Comparison of ENCODE assay signal across 1 cellular context in the genomic region with DNA sequence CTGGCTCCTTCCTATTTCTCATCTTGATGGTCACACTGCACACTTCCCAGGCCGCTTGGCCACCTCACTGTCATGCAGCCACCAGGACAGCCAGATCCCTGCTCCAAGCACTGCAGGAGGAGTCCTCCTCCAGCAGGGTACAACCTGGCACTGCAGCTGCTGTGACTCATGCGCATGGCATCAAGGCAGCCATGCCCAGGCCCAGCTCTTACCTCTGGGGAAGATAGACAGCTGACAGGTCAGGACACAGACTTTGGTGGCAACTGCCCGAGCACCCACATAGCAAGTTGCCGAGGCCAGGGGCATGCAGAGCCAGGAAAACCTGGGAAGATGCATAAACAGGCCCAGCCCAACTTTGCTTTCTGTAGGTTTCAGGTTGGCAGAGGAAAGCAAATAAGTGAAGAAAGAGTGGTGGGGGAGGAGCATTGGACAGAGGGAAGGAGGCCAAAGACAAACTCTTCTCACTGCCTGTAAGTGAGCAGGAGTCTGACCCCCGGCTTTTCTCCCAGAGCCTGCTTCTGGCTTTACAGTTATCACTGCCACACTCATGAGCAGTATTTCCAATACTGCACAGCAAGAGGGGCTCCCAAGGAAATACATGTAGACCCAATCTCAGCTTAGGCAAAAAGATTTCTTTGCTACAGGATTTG.
TF ChIP-seq lines count a peak whose summit lies in the region.

No MANE protein-coding gene starts in this region.

TF ChIP-seq in H1, 55 proteins besides CTCF, POLR2A, EP300 and RAD21 (continued from another document):
- TF ChIP-seq, protein P1, sequence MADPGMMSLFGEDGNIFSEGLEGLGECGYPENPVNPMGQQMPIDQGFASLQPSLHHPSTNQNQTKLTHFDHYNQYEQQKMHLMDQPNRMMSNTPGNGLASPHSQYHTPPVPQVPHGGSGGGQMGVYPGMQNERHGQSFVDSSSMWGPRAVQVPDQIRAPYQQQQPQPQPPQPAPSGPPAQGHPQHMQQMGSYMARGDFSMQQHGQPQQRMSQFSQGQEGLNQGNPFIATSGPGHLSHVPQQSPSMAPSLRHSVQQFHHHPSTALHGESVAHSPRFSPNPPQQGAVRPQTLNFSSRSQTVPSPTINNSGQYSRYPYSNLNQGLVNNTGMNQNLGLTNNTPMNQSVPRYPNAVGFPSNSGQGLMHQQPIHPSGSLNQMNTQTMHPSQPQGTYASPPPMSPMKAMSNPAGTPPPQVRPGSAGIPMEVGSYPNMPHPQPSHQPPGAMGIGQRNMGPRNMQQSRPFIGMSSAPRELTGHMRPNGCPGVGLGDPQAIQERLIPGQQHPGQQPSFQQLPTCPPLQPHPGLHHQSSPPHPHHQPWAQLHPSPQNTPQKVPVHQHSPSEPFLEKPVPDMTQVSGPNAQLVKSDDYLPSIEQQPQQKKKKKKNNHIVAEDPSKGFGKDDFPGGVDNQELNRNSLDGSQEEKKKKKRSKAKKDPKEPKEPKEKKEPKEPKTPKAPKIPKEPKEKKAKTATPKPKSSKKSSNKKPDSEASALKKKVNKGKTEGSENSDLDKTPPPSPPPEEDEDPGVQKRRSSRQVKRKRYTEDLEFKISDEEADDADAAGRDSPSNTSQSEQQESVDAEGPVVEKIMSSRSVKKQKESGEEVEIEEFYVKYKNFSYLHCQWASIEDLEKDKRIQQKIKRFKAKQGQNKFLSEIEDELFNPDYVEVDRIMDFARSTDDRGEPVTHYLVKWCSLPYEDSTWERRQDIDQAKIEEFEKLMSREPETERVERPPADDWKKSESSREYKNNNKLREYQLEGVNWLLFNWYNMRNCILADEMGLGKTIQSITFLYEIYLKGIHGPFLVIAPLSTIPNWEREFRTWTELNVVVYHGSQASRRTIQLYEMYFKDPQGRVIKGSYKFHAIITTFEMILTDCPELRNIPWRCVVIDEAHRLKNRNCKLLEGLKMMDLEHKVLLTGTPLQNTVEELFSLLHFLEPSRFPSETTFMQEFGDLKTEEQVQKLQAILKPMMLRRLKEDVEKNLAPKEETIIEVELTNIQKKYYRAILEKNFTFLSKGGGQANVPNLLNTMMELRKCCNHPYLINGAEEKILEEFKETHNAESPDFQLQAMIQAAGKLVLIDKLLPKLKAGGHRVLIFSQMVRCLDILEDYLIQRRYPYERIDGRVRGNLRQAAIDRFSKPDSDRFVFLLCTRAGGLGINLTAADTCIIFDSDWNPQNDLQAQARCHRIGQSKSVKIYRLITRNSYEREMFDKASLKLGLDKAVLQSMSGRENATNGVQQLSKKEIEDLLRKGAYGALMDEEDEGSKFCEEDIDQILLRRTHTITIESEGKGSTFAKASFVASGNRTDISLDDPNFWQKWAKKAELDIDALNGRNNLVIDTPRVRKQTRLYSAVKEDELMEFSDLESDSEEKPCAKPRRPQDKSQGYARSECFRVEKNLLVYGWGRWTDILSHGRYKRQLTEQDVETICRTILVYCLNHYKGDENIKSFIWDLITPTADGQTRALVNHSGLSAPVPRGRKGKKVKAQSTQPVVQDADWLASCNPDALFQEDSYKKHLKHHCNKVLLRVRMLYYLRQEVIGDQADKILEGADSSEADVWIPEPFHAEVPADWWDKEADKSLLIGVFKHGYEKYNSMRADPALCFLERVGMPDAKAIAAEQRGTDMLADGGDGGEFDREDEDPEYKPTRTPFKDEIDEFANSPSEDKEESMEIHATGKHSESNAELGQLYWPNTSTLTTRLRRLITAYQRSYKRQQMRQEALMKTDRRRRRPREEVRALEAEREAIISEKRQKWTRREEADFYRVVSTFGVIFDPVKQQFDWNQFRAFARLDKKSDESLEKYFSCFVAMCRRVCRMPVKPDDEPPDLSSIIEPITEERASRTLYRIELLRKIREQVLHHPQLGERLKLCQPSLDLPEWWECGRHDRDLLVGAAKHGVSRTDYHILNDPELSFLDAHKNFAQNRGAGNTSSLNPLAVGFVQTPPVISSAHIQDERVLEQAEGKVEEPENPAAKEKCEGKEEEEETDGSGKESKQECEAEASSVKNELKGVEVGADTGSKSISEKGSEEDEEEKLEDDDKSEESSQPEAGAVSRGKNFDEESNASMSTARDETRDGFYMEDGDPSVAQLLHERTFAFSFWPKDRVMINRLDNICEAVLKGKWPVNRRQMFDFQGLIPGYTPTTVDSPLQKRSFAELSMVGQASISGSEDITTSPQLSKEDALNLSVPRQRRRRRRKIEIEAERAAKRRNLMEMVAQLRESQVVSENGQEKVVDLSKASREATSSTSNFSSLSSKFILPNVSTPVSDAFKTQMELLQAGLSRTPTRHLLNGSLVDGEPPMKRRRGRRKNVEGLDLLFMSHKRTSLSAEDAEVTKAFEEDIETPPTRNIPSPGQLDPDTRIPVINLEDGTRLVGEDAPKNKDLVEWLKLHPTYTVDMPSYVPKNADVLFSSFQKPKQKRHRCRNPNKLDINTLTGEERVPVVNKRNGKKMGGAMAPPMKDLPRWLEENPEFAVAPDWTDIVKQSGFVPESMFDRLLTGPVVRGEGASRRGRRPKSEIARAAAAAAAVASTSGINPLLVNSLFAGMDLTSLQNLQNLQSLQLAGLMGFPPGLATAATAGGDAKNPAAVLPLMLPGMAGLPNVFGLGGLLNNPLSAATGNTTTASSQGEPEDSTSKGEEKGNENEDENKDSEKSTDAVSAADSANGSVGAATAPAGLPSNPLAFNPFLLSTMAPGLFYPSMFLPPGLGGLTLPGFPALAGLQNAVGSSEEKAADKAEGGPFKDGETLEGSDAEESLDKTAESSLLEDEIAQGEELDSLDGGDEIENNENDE (IDR thresholded peaks at IDR 0.05; ENCODE audit: insufficient replicate concordance, low read length) = no peak
- TF ChIP-seq NANOG (IDR thresholded peaks at IDR 0.05; ENCODE audit: insufficient read depth, low read depth, low read length, poor library complexity, severe bottlenecking) (no peak), GTF2F1 (IDR thresholded peaks at IDR 0.05; ENCODE audit: borderline replicate concordance, low read depth, low read length) (no peak), KDM4A (IDR thresholded peaks at IDR 0.05; ENCODE audit: low read depth, low read length, severe bottlenecking) (no peak), FOSL1 (IDR thresholded peaks at IDR 0.05; ENCODE audit: insufficient read depth, low read depth, low read length) (no peak)
